ENCODE assay signal across 38 cellular contexts in genomic region chr15:54719325-54719724, GRCh38.
"Had no signal": no experiment of that assay in that cellular context is flagged by ENCODE, and none has a peak within 500 bp of the region (broad histone marks: within the 10 kb centered on the region; RNA-seq: fewer than 3 reads in every experiment).

No MANE protein-coding gene starts in this region.

- H3K4me1 ChIP-seq: adrenal gland, body of pancreas, breast epithelium had no signal

- H3K27ac Mint-ChIP-seq: activated CD4-positive, alpha-beta memory T cell treated with anti-CD3 and anti-CD28 coated beads, Interleukin-2, amount 10 ng/mL, durations not matched to agents 7 days and 5 days; activated CD4-positive, alpha-beta T cell treated with anti-CD3 and anti-CD28 coated beads for 36 hours; activated CD4-positive, alpha-beta T cell treated with anti-CD3 and anti-CD28 coated beads, Interleukin-2, amount 10 ng/mL, durations not matched to agents 7 days and 5 days; activated CD8-positive, alpha-beta memory T cell treated with anti-CD3 and anti-CD28 coated beads, Interleukin-2, amount 10 ng/mL, durations not matched to agents 7 days and 5 days; activated CD8-positive, alpha-beta T cell treated with anti-CD3 and anti-CD28 coated beads, Interleukin-2, amount 10 ng/mL, durations not matched to agents 7 days and 5 days; activated naive CD4-positive, alpha-beta T cell treated with anti-CD3 and anti-CD28 coated beads for 36 hours; activated naive CD4-positive, alpha-beta T cell treated with anti-CD3 and anti-CD28 coated beads, Interleukin-2, amount 50 U/mL, for 72 hours; activated naive CD8-positive, alpha-beta T cell treated with anti-CD3 and anti-CD28 coated beads for 36 hours; activated T-cell treated with anti-CD3 and anti-CD28 coated beads, Interleukin-2, amount 50 U/mL, for 72 hours; activated T-helper 1 cell treated with anti-CD3 and anti-CD28 coated beads, Interleukin-12 subunit alpha, Interleukin-12 subunit beta, Interleukin-2, Interleukin-4 antibody, amounts not matched to agents 30 ng/mL and 10 ng/mL and 1 ng/mL, durations not matched to agents 14 hours and 24 hours and 36 hours; activated T-helper 17 cell treated with anti-CD3 and anti-CD28 coated beads, Interleukin-2, amount 50 U/mL, for 72 hours; T-helper 1 cell treated with Interleukin-12 subunit alpha and Interleukin-12 subunit beta and Interleukin-4 antibody, amounts not matched to agents 30 μg/mL and 1 μg/mL, for 36 hours; T-helper 2 cell treated with Interferon-gamma antibody and Interleukin-4, amounts not matched to agents 5 μg/mL and 100 μg/mL, for 36 hours; WTC11 had no signal

- FAIRE-seq: astrocyte had no signal

- H3K4me3 ChIP-seq: adrenal gland, body of pancreas, breast epithelium had no signal

- H3K9me3 ChIP-seq: adrenal gland, body of pancreas had no signal

- H3K4me1 Mint-ChIP-seq: activated CD4-positive, alpha-beta memory T cell treated with anti-CD3 and anti-CD28 coated beads, Interleukin-2, amount 10 ng/mL, durations not matched to agents 7 days and 5 days; activated CD4-positive, alpha-beta T cell treated with anti-CD3 and anti-CD28 coated beads for 36 hours; activated CD4-positive, alpha-beta T cell treated with anti-CD3 and anti-CD28 coated beads, Interleukin-2, amount 10 ng/mL, durations not matched to agents 7 days and 5 days; activated CD8-positive, alpha-beta memory T cell treated with anti-CD3 and anti-CD28 coated beads, Interleukin-2, amount 10 ng/mL, durations not matched to agents 7 days and 5 days; activated naive CD8-positive, alpha-beta T cell treated with anti-CD3 and anti-CD28 coated beads for 36 hours; activated T-helper 17 cell treated with anti-CD3 and anti-CD28 coated beads, Interleukin-2, amount 50 U/mL, for 72 hours; WTC11 had no signal

- H3K36me3 ChIP-seq: adrenal gland, brain microvascular endothelial cell, breast epithelium, WERI-Rb-1 had no signal

- H3K27me3 ChIP-seq: adrenal gland, brain microvascular endothelial cell, breast epithelium had no signal

- H3K27me3 Mint-ChIP-seq: activated CD4-positive, alpha-beta memory T cell treated with anti-CD3 and anti-CD28 coated beads, Interleukin-2, amount 10 ng/mL, durations not matched to agents 7 days and 5 days; activated CD4-positive, alpha-beta T cell treated with anti-CD3 and anti-CD28 coated beads for 36 hours; activated CD4-positive, alpha-beta T cell treated with anti-CD3 and anti-CD28 coated beads, Interleukin-2, amount 10 ng/mL, durations not matched to agents 7 days and 5 days; activated CD8-positive, alpha-beta memory T cell treated with anti-CD3 and anti-CD28 coated beads, Interleukin-2, amount 10 ng/mL, durations not matched to agents 7 days and 5 days; activated naive CD8-positive, alpha-beta T cell treated with anti-CD3 and anti-CD28 coated beads for 36 hours; activated T-helper 17 cell treated with anti-CD3 and anti-CD28 coated beads, Interleukin-2, amount 50 U/mL, for 72 hours had no signal

- H3K27ac ChIP-seq: adrenal gland, body of pancreas, brain microvascular endothelial cell, breast epithelium, WERI-Rb-1 had no signal

- H3K36me3 Mint-ChIP-seq: activated CD8-positive, alpha-beta memory T cell treated with anti-CD3 and anti-CD28 coated beads, Interleukin-2, amount 10 ng/mL, durations not matched to agents 7 days and 5 days; activated naive CD4-positive, alpha-beta T cell treated with anti-CD3 and anti-CD28 coated beads, Interleukin-2, amount 50 U/mL, for 72 hours; activated naive CD8-positive, alpha-beta T cell treated with anti-CD3 and anti-CD28 coated beads for 36 hours had no signal

- ATAC-seq: activated CD4-positive, alpha-beta T cell treated with anti-CD3 and anti-CD28 coated beads for 36 hours; activated CD4-positive, CD25-positive, alpha-beta regulatory T cell treated with anti-CD3 and anti-CD28 coated beads, Interleukin-2, amount 50 U/mL, for 24 hours; activated CD8-positive, alpha-beta memory T cell treated with anti-CD3 and anti-CD28 coated beads, Interleukin-2, amount 10 ng/mL, durations not matched to agents 7 days and 5 days; activated CD8-positive, alpha-beta T cell treated with anti-CD3 and anti-CD28 coated beads, Interleukin-2, amount 10 ng/mL, durations not matched to agents 7 days and 5 days; activated naive CD4-positive, alpha-beta T cell treated with anti-CD3 and anti-CD28 coated beads, Interleukin-2, amount 50 U/mL, for 72 hours; activated T-cell treated with anti-CD3 and anti-CD28 coated beads, Interleukin-2, amount 50 U/mL, for 4 hours; activated T-cell treated with anti-CD3 and anti-CD28 coated beads, Interleukin-2, amount 50 U/mL, for 72 hours; activated T-helper 17 cell treated with anti-CD3 and anti-CD28 coated beads, Interleukin-2, amount 50 U/mL, for 72 hours; body of pancreas; WTC11 had no signal

- H3K9me3 Mint-ChIP-seq: activated CD4-positive, alpha-beta T cell treated with anti-CD3 and anti-CD28 coated beads, Interleukin-2, amount 10 ng/mL, durations not matched to agents 7 days and 5 days had no signal

- H3K4me3 Mint-ChIP-seq: activated CD4-positive, alpha-beta memory T cell treated with anti-CD3 and anti-CD28 coated beads, Interleukin-2, amount 10 ng/mL, durations not matched to agents 7 days and 5 days; activated CD4-positive, alpha-beta T cell treated with anti-CD3 and anti-CD28 coated beads for 36 hours; activated CD4-positive, alpha-beta T cell treated with anti-CD3 and anti-CD28 coated beads, Interleukin-2, amount 10 ng/mL, durations not matched to agents 7 days and 5 days; activated CD8-positive, alpha-beta memory T cell treated with anti-CD3 and anti-CD28 coated beads, Interleukin-2, amount 10 ng/mL, durations not matched to agents 7 days and 5 days; activated CD8-positive, alpha-beta T cell treated with anti-CD3 and anti-CD28 coated beads, Interleukin-2, amount 10 ng/mL, durations not matched to agents 7 days and 5 days; activated naive CD4-positive, alpha-beta T cell treated with anti-CD3 and anti-CD28 coated beads for 36 hours; activated naive CD8-positive, alpha-beta T cell treated with anti-CD3 and anti-CD28 coated beads for 36 hours; activated T-cell treated with anti-CD3 and anti-CD28 coated beads, Interleukin-2, amount 50 U/mL, for 4 hours; activated T-cell treated with anti-CD3 and anti-CD28 coated beads, Interleukin-2, amount 50 U/mL, for 72 hours; activated T-helper 1 cell treated with anti-CD3 and anti-CD28 coated beads, Interleukin-12 subunit alpha, Interleukin-12 subunit beta, Interleukin-2, Interleukin-4 antibody, amounts not matched to agents 30 ng/mL and 10 ng/mL and 1 ng/mL, durations not matched to agents 14 hours and 24 hours and 36 hours; activated T-helper 17 cell treated with anti-CD3 and anti-CD28 coated beads, Interleukin-2, amount 50 U/mL, for 72 hours; T-helper 1 cell treated with Interleukin-12 subunit alpha and Interleukin-12 subunit beta and Interleukin-4 antibody, amounts not matched to agents 30 μg/mL and 1 μg/mL, for 36 hours; T-helper 2 cell treated with Interferon-gamma antibody and Interleukin-4, amounts not matched to agents 5 μg/mL and 100 μg/mL, for 36 hours; WTC11 had no signal

- DNase-seq: activated CD4-positive, alpha-beta memory T cell treated with anti-CD3 and anti-CD28 coated beads, Interleukin-2, amount 10 ng/mL, durations not matched to agents 7 days and 5 days; activated CD4-positive, alpha-beta T cell treated with anti-CD3 and anti-CD28 coated beads for 1 hour; activated CD4-positive, alpha-beta T cell treated with anti-CD3 and anti-CD28 coated beads for 36 hours; activated CD4-positive, alpha-beta T cell treated with anti-CD3 and anti-CD28 coated beads for 48 hours; activated CD4-positive, alpha-beta T cell treated with anti-CD3 and anti-CD28 coated beads, Interleukin-2, amount 10 ng/mL, durations not matched to agents 7 days and 5 days; activated CD4-positive, alpha-beta T cell treated with anti-CD3 and anti-CD28 coated beads, Interleukin-2, amount 50 U/mL, for 48 hours; activated CD4-positive, CD25-positive, alpha-beta regulatory T cell; activated CD8-positive, alpha-beta memory T cell treated with anti-CD3 and anti-CD28 coated beads for 24 hours; activated CD8-positive, alpha-beta memory T cell treated with anti-CD3 and anti-CD28 coated beads, Interleukin-2, amount 10 ng/mL, durations not matched to agents 7 days and 5 days; activated CD8-positive, alpha-beta memory T cell treated with anti-CD3 and anti-CD28 coated beads, Interleukin-2, amount 50 U/mL, for 48 hours; activated CD8-positive, alpha-beta T cell treated with anti-CD3 and anti-CD28 coated beads, Interleukin-2, amount 10 ng/mL, durations not matched to agents 7 days and 5 days; activated effector memory CD4-positive, alpha-beta T cell treated with anti-CD3 and anti-CD28 coated beads, Interleukin-2, amount 50 U/mL, for 16 hours; activated gamma-delta T cell treated with Interleukin-2 at 50 U/mL for 16 hours; activated naive CD4-positive, alpha-beta T cell; activated naive CD4-positive, alpha-beta T cell treated with anti-CD3 and anti-CD28 coated beads for 36 hours; activated naive CD4-positive, alpha-beta T cell treated with anti-CD3 and anti-CD28 coated beads, Interleukin-2, amount 50 U/mL, for 16 hours; activated naive CD8-positive, alpha-beta T cell treated with anti-CD3 and anti-CD28 coated beads for 36 hours; activated T-cell treated with anti-CD3 and anti-CD28 coated beads, Interleukin-2, amount 50 U/mL, for 4 hours; activated T-cell treated with anti-CD3 and anti-CD28 coated beads, Interleukin-2, amount 50 U/mL, for 72 hours; adrenal gland; amniotic stem cell; aorta; body of pancreas; brain microvascular endothelial cell; central memory CD4-positive, alpha-beta T cell; T-helper 1 cell; T-helper 2 cell; T-helper 9 cell; WERI-Rb-1 had no signal
